12 cellular contexts compared by ENCODE assay signal in the genomic region with DNA sequence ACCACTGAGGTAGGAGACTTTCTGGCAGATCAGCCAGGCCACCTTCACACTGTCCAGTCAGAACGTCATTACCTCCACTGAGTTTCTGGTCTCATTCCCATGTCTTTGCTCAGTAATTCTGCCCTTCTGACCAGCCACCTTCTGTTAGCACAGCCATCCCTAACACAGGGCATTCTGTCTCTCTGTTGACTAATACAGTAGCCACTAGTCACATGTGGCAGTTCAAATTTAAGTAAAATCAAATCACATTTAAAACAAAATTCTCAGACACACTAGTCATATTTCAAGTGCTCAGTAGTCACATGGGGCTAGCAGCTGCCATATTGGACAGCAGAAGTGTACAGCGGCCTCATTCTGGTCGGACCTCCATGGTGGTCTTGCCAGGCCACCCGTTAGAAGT. TPM values are rescaled to one million over a fixed set of nuclear protein-coding genes. Genes with fewer than 3 reads are reported as not detected.
DNase-seq lines count a peak whose midpoint lies in the region; ATAC-seq and TF ChIP-seq lines count a peak whose summit lies in the region.
"Had no signal": no experiment of that assay in that cellular context is flagged by ENCODE, and none has a peak within 500 bp of the region (broad histone marks: within the 10 kb centered on the region; RNA-seq: fewer than 3 reads in every experiment).

No MANE protein-coding gene starts in this region.

- ATAC-seq in left lobe of liver = peak; percentile 14
- no peak for ATAC-seq in HG03520 (IDR thresholded peaks at IDR 0.05; ENCODE audit: unreplicated experiment)
- no peak for ATAC-seq in HG02759 (IDR thresholded peaks at IDR 0.05; ENCODE audit: unreplicated experiment)

- H3K4me1 Mint-ChIP-seq in HFFc6 (ENCODE audit: low read depth) (peaks cover 5% of the 10 kb centered on the region; the same call in 1 of the 2 replicates), chondrocyte (ENCODE audit: low read depth) (peaks cover 20% of the 10 kb centered on the region)
- H3K4me1 Mint-ChIP-seq: CD14-positive monocyte had no signal

- no peaks in the 10 kb centered on the region for H3K9me3 Mint-ChIP-seq in HFFc6
- H3K9me3 Mint-ChIP-seq in chondrocyte (ENCODE audit: low read depth) = no peaks in the 10 kb centered on the region
- H3K9me3 Mint-ChIP-seq: CD8-positive, alpha-beta memory T cell had no signal

- peak overlapping the region; percentile 22; the same call in 1 of the 2 replicates for H3K27ac ChIP-seq in 22Rv1
- H3K27ac ChIP-seq: HL-60 had no signal

- H3K36me3 Mint-ChIP-seq in HFFc6 (ENCODE audit: low read depth) (peaks cover 34% of the 10 kb centered on the region), chondrocyte (ENCODE audit: low read depth) (peaks cover 26% of the 10 kb centered on the region)

- peak overlapping the region; percentile 63 for H3K27ac Mint-ChIP-seq in HFFc6
- peak overlapping the region; percentile 45 for H3K27ac Mint-ChIP-seq in chondrocyte (ENCODE audit: unreplicated experiment)

- peaks cover 2% of the 10 kb centered on the region; the same call in 1 of the 2 replicates for H3K27me3 Mint-ChIP-seq in HFFc6 (ENCODE audit: insufficient read depth)
- no peaks in the 10 kb centered on the region for H3K27me3 Mint-ChIP-seq in chondrocyte (ENCODE audit: low read depth)
- H3K27me3 Mint-ChIP-seq: CD8-positive, alpha-beta memory T cell had no signal

- TF ChIP-seq CTCF in 22Rv1 (IDR thresholded peaks at IDR 0.05) = no peak
- TF ChIP-seq CTCF in HFFc6 (IDR thresholded peaks at IDR 0.05) = no peak
- no peak for TF ChIP-seq CTCF in chondrocyte (IDR thresholded peaks at IDR 0.05)

- H3K4me3 Mint-ChIP-seq in HFFc6 (no peak overlapping the region), chondrocyte (ENCODE audit: unreplicated experiment) (no peak overlapping the region)
- H3K4me3 Mint-ChIP-seq: CD8-positive, alpha-beta memory T cell had no signal

- DNase-seq in HFFc6 (no peak), chondrocyte (ENCODE audit: low spot score) (no peak), left lobe of liver (ENCODE audit: low spot score) (no peak), NCI-H345 (lab: John Stamatoyannopoulos, UW) (no peak)
- DNase-seq: Caco-2; CD8-positive, alpha-beta memory T cell; DMS53 had no signal

RNA-seq across cellular contexts. Expression of gene CPSF4, which starts 7.4 kb away (rescaled TPM):
- 10 to 100 TPM; 26.7 to 34.0 (median 29.2) TPM for total RNA-seq in HFFc6 (2021; fragmentation: NEBNext Ultra II Directional; extraction: Animal tissue kit (Norgen Biotek cat#: 25700))
- total RNA-seq in chondrocyte (25.4 to 36.6 TPM (median 29.0 TPM) in 3 replicates), left lobe of liver (14.4 TPM)

RNA-seq across cellular contexts. Expression of gene PTCD1, which starts 7.5 kb away (rescaled TPM):
- total RNA-seq in HFFc6 (2021; fragmentation: NEBNext Ultra II Directional; extraction: Animal tissue kit (Norgen Biotek cat#: 25700)) = 1 to 10 TPM; 4.5 to 8.6 (median 6.7) TPM
- total RNA-seq in chondrocyte = 4.4 to 5.8 TPM (median 5.4 TPM) in 3 replicates
- 2.3 TPM for total RNA-seq in left lobe of liver

RNA-seq across cellular contexts. Expression of gene ATP5MF, which starts 19.9 kb away (rescaled TPM):
- 100 to 1,000 TPM; 388 to 466 (median 440) TPM for total RNA-seq in HFFc6 (2021; fragmentation: NEBNext Ultra II Directional; extraction: Animal tissue kit (Norgen Biotek cat#: 25700))
- total RNA-seq in chondrocyte (225 to 264 TPM (median 239 TPM) in 3 replicates), left lobe of liver (130 TPM)

RNA-seq across cellular contexts. Expression of gene ZNF789, which starts 26.6 kb away (rescaled TPM):
- total RNA-seq in HFFc6 (2021; fragmentation: NEBNext Ultra II Directional; extraction: Animal tissue kit (Norgen Biotek cat#: 25700)) = 1 to 10 TPM; 5.2 to 6.4 (median 5.6) TPM
- total RNA-seq in chondrocyte (7.3 to 15.2 TPM (median 10.0 TPM) in 3 replicates), left lobe of liver (5.2 TPM)

RNA-seq across cellular contexts. Expression of gene BUD31, which starts 37.3 kb away (rescaled TPM):
- total RNA-seq in HFFc6 (2021; fragmentation: NEBNext Ultra II Directional; extraction: Animal tissue kit (Norgen Biotek cat#: 25700)) = 100 to 1,000 TPM; 134 to 147 (median 146) TPM
- total RNA-seq in chondrocyte = 88.3 to 120 TPM (median 108 TPM) in 3 replicates
- 25.8 TPM for total RNA-seq in left lobe of liver
